26 cellular contexts compared by ENCODE assay signal in genomic region chr1:81073580-81073979, GRCh38.
DNase-seq lines count a peak whose midpoint lies in the region; ATAC-seq, FAIRE-seq and TF ChIP-seq lines count a peak whose summit lies in the region.
"Had no signal": no experiment of that assay in that cellular context is flagged by ENCODE, and none has a peak within 500 bp of the region (broad histone marks: within the 10 kb centered on the region; RNA-seq: fewer than 3 reads in every experiment).

No MANE protein-coding gene starts in this region.

- TF ChIP-seq CTCF in IMR-90 (conservative IDR thresholded peaks at IDR 0.05; ENCODE audit: low read depth, low read length) (no peak), bronchial epithelial cell (IDR thresholded peaks at IDR 0.05; ENCODE audit: insufficient read depth, low read length, severe bottlenecking) (no peak), hepatocyte (IDR thresholded peaks at IDR 0.05; ENCODE audit: poor library complexity) (no peak), A673 (conservative IDR thresholded peaks at IDR 0.05; ENCODE audit: low read depth, low read length) (no peak)

- dilution Hi-C loops in IMR-90 (cut with HindIII; ENCODE audit: low sequenced_read_pairs, unreplicated experiment), result no loop called here

- H2BK120ac ChIP-seq in IMR-90 (ENCODE audit: low read depth, low read length) (no peak overlapping the region), trophoblast cell (ENCODE audit: insufficient read depth, low read length, poor library complexity) (no peak overlapping the region)

- H3K4me1 ChIP-seq in IMR-90 (ENCODE audit: control insufficient read depth, insufficient read depth, low read length), result no peaks in the 10 kb centered on the region
- H3K4me1 ChIP-seq in hepatocyte (ENCODE audit: insufficient read depth), result no peaks in the 10 kb centered on the region
- peaks cover 5% of the 10 kb centered on the region for H3K4me1 ChIP-seq in A673 (ENCODE audit: insufficient read depth, low read length, poor library complexity, severe bottlenecking)
- H3K4me1 ChIP-seq in trophoblast cell (ENCODE audit: control insufficient read depth in 1 of 2, insufficient read depth in 2 of 2, low read length in 2 of 2), result no peaks in the 10 kb centered on the region
- H3K4me1 ChIP-seq: BE2C, BLaER1 had no signal

- H4K20me1 ChIP-seq in IMR-90 (ENCODE audit: insufficient read depth, low read length) (no peaks in the 10 kb centered on the region), hepatocyte (ENCODE audit: insufficient read depth, poor library complexity, severe bottlenecking) (no peaks in the 10 kb centered on the region)
- H4K20me1 ChIP-seq: BLaER1 had no signal

- H3K27ac ChIP-seq in IMR-90 (ENCODE audit: insufficient read depth, low read length), result no peak overlapping the region
- no peak overlapping the region for H3K27ac ChIP-seq in SK-N-MC
- no peak overlapping the region for H3K27ac ChIP-seq in hepatocyte
- H3K27ac ChIP-seq in A673 (ENCODE audit: low read depth, low read length, poor library complexity, severe bottlenecking), result no peak overlapping the region
- no peak overlapping the region for H3K27ac ChIP-seq in trophoblast cell (ENCODE audit: low read depth, low read length)
- H3K27ac ChIP-seq: BLaER1 had no signal

- H3K9me2 ChIP-seq in hepatocyte (replicated peaks; ENCODE audit: insufficient read depth), result no peaks in the 10 kb centered on the region

- H3K27me3 ChIP-seq in IMR-90 (ENCODE audit: control insufficient read depth, insufficient read depth, low read length) (no peaks in the 10 kb centered on the region), bronchial epithelial cell (ENCODE audit: control insufficient read depth, insufficient read depth, low read length) (no peaks in the 10 kb centered on the region), hepatocyte (no peaks in the 10 kb centered on the region), A673 (replicated peaks; ENCODE audit: insufficient read depth, low read depth, low read length, poor library complexity) (no peaks in the 10 kb centered on the region), trophoblast cell (ENCODE audit: insufficient read depth, low read length) (no peaks in the 10 kb centered on the region)
- H3K27me3 ChIP-seq: BE2C, BLaER1 had no signal

- DNase-seq in IMR-90, result no peak
- peak; percentile 22 for DNase-seq in SK-N-MC (ENCODE audit: low read depth, low spot score)
- peak; percentile 2 for DNase-seq in amniotic epithelial cell (ENCODE audit: low read depth)
- DNase-seq in bronchial epithelial cell (ENCODE audit: low read depth), result peak; percentile 3
- DNase-seq in hepatocyte (ENCODE audit: low spot score), result no peak
- no peak for DNase-seq in activated gamma-delta T cell (lab: John Stamatoyannopoulos, UW)
- DNase-seq in A673 (ENCODE audit: low spot score), result no peak
- no peak for DNase-seq in trophoblast cell
- DNase-seq: 8988T; BE2C; C1 segment of cervical spinal cord; CD4-positive, alpha-beta memory T cell; CD4-positive, CD25-positive, alpha-beta regulatory T cell; CD8-positive, alpha-beta memory T cell; COR-L47; DMS 273 treated with DMSO at 0.1 percent for 48 hours; DMS153; DMS53; DMS79; DND-41; EL; GDM1 had no signal

- H2BK20ac ChIP-seq in IMR-90 (ENCODE audit: low read depth, low read length), result no peak overlapping the region

- in situ Hi-C loops in IMR-90 (cut with MboI; ENCODE audit: low sequenced_read_pairs), result no loop called here

- H3K18ac ChIP-seq in IMR-90 (ENCODE audit: low read depth, low read length) (no peak overlapping the region), trophoblast cell (ENCODE audit: low read length) (no peak overlapping the region)

- no peak overlapping the region for H3K23ac ChIP-seq in IMR-90 (ENCODE audit: low read depth, low read length)
- H3K23ac ChIP-seq in trophoblast cell (ENCODE audit: low read length), result no peak overlapping the region

- no peak for TF ChIP-seq POLR2A in IMR-90 (IDR thresholded peaks at IDR 0.05; ENCODE audit: low read depth, low read length)

- H4K91ac ChIP-seq in IMR-90 (ENCODE audit: insufficient read depth, low read depth, low read length), result no peak overlapping the region
- H4K91ac ChIP-seq in trophoblast cell (ENCODE audit: low read depth, low read length), result no peak overlapping the region

- H3K79me1 ChIP-seq in IMR-90 (ENCODE audit: low read depth in 1 of 2, low read length in 2 of 2) (no peaks in the 10 kb centered on the region), trophoblast cell (ENCODE audit: low read length) (no peaks in the 10 kb centered on the region)

- H2AK5ac ChIP-seq in IMR-90 (ENCODE audit: low read depth, low read length), result no peak overlapping the region
- H2AK5ac ChIP-seq in trophoblast cell (ENCODE audit: low read length), result no peak overlapping the region

- BruUV-seq in IMR-90 (replicated peaks; lab: Mats Ljungman, UMichigan) (no TSS peak), A673 (replicated peaks; lab: Mats Ljungman, UMichigan) (no TSS peak)

- no peak overlapping the region for H3K4me2 ChIP-seq in IMR-90 (ENCODE audit: low read depth, low read length)
- H3K4me2 ChIP-seq in hepatocyte, result no peak overlapping the region
- no peak overlapping the region for H3K4me2 ChIP-seq in trophoblast cell (ENCODE audit: low read length)
- H3K4me2 ChIP-seq: BLaER1 had no signal

- H2AFZ ChIP-seq in IMR-90 (replicated peaks; ENCODE audit: low read length, poor library complexity) (no peak overlapping the region), hepatocyte (no peak overlapping the region), trophoblast cell (ENCODE audit: insufficient read depth, low read length, poor library complexity) (no peak overlapping the region)

- H3K36me3 ChIP-seq in IMR-90 (ENCODE audit: control insufficient read depth, insufficient read depth, low read length) (no peaks in the 10 kb centered on the region), SK-N-MC (ENCODE audit: insufficient read depth, low read length) (no peaks in the 10 kb centered on the region), bronchial epithelial cell (ENCODE audit: control insufficient read depth, insufficient read depth, low read length) (no peaks in the 10 kb centered on the region), hepatocyte (replicated peaks; ENCODE audit: insufficient read depth, low read depth) (no peaks in the 10 kb centered on the region), A673 (ENCODE audit: insufficient read depth, low read length, poor library complexity, severe bottlenecking) (no peaks in the 10 kb centered on the region), trophoblast cell (ENCODE audit: control insufficient read depth in 1 of 2, insufficient read depth in 2 of 2, low read length in 2 of 2) (no peaks in the 10 kb centered on the region)
- H3K36me3 ChIP-seq: BE2C, BLaER1 had no signal

- no peak overlapping the region for H2BK15ac ChIP-seq in IMR-90 (ENCODE audit: low read depth, low read length)

- H4K8ac ChIP-seq in IMR-90 (ENCODE audit: low read depth in 2 of 2, low read length in 2 of 2) (no peak overlapping the region), trophoblast cell (ENCODE audit: low read depth, low read length) (no peak overlapping the region)

- POLR2A ChIA-PET in IMR-90 (lab: Charles Lee; ENCODE audit: unreplicated experiment) (no interaction called here), A673 (lab: Charles Lee; ENCODE audit: low non-redundant PET) (no interaction called here)

- no peak for ATAC-seq in IMR-90 (ENCODE audit: low read depth)
- ATAC-seq: GM12878 had no signal

- intact Hi-C loops in IMR-90 (cut with micrococcal nuclease), result no loop called here
- intact Hi-C loops in A673 (cut with micrococcal nuclease; ENCODE audit: unreplicated experiment), result no loop called here

- no peak overlapping the region for H4K12ac ChIP-seq in trophoblast cell (ENCODE audit: low read depth, low read length)

- no peak overlapping the region for H3K56ac ChIP-seq in IMR-90 (ENCODE audit: extremely low read depth, insufficient read depth, low read length)

- TF ChIP-seq RAD21 in IMR-90 (IDR thresholded peaks at IDR 0.05; ENCODE audit: low read length), result no peak

- H3K9ac ChIP-seq in IMR-90 (ENCODE audit: low read depth, low read length), result no peak overlapping the region
- no peak overlapping the region for H3K9ac ChIP-seq in SK-N-MC (ENCODE audit: insufficient read length)
- H3K9ac ChIP-seq in trophoblast cell (ENCODE audit: low read length), result no peak overlapping the region
- H3K9ac ChIP-seq: BLaER1 had no signal

- no CpG with 5 or more reads among the region's 1 CpG for WGBS in IMR-90 (ENCODE audit: extremely low coverage in 2 of 2, insufficient read length in 1 of 2), 2 experiments
- 95% methylated on average over 1 of the region's 1 CpG for WGBS in hepatocyte (ENCODE audit: low lambda C conversion rate, missing lambda C conversion rate)
- WGBS in trophoblast cell (ENCODE audit: extremely low coverage, insufficient coverage, insufficient read length), result no CpG with 5 or more reads among the region's 1 CpG

- H3K14ac ChIP-seq in IMR-90 (replicated peaks; ENCODE audit: low read depth, low read length) (no peak overlapping the region), trophoblast cell (ENCODE audit: low read length) (no peak overlapping the region)

- H3K79me2 ChIP-seq in hepatocyte (no peaks in the 10 kb centered on the region), trophoblast cell (ENCODE audit: control insufficient read depth, insufficient read depth, low read length, poor library complexity) (no peaks in the 10 kb centered on the region)

- no peaks in the 10 kb centered on the region for H3K9me1 ChIP-seq in IMR-90 (ENCODE audit: insufficient read depth, low read length)

- H3K4ac ChIP-seq in IMR-90 (ENCODE audit: low read depth, low read length) (no peak overlapping the region), trophoblast cell (ENCODE audit: low read depth, low read length) (no peak overlapping the region)

- H2BK5ac ChIP-seq in IMR-90 (ENCODE audit: low read depth, low read length, poor library complexity, severe bottlenecking) (no peak overlapping the region), trophoblast cell (ENCODE audit: low read depth, low read length, poor library complexity) (no peak overlapping the region)

- no peak for FAIRE-seq in bronchial epithelial cell (lab: Jason Lieb, UNC)
- FAIRE-seq: GM12878, GM12892, GM18507 had no signal

- no peak overlapping the region for H2BK12ac ChIP-seq in trophoblast cell (ENCODE audit: low read length)

- H3K9me3 ChIP-seq in IMR-90 (ENCODE audit: control insufficient read depth, insufficient read depth, low read length) (no peaks in the 10 kb centered on the region), SK-N-MC (ENCODE audit: low read depth, low read length) (no peaks in the 10 kb centered on the region), hepatocyte (ENCODE audit: low read depth) (no peaks in the 10 kb centered on the region), A673 (ENCODE audit: low read depth, low read length, poor library complexity, severe bottlenecking) (no peaks in the 10 kb centered on the region), trophoblast cell (ENCODE audit: insufficient read depth, low read depth, low read length) (no peaks in the 10 kb centered on the region)
- H3K9me3 ChIP-seq: BE2C, BLaER1 had no signal

- H2AK9ac ChIP-seq in IMR-90 (replicated peaks; ENCODE audit: low read depth, low read length, poor library complexity), result no peak overlapping the region

- H4K5ac ChIP-seq in IMR-90 (ENCODE audit: low read depth, low read length), result no peak overlapping the region

- H3K4me3 ChIP-seq in IMR-90 (ENCODE audit: insufficient read depth, low read depth, low read length), result no peak overlapping the region
- no peak overlapping the region for H3K4me3 ChIP-seq in SK-N-MC
- H3K4me3 ChIP-seq in bronchial epithelial cell (ENCODE audit: low read depth, low read length), result no peak overlapping the region
- no peak overlapping the region for H3K4me3 ChIP-seq in hepatocyte
- H3K4me3 ChIP-seq in A673 (ENCODE audit: low read depth, low read length, poor library complexity, severe bottlenecking), result no peak overlapping the region
- no peak overlapping the region for H3K4me3 ChIP-seq in trophoblast cell (ENCODE audit: low read depth, low read length)
- H3K4me3 ChIP-seq: BLaER1, GM12878 had no signal

- CTCF ChIA-PET in IMR-90 (lab: Yijun Ruan, JAX) (interaction anchor here (0.6 kb wide), 1 partner anchor 682 kb away, joined by 3 read pairs; no protein-coding TSS in a partner anchor), A673 (lab: Charles Lee) (no interaction called here)

Comparison
In these comparisons a context has a peak if more than half of its experiments do, and no peak if none do; other contexts are left out.
1. DNase-seq: peak in SK-N-MC (single experiment), amniotic epithelial cell (single experiment) and bronchial epithelial cell (single experiment); none in IMR-90 (single experiment), hepatocyte (single experiment), activated gamma-delta T cell (single experiment), A673 (single experiment) and trophoblast cell (0 of 2).